ENCODE assay signal across 19 cellular contexts in the genomic region with DNA sequence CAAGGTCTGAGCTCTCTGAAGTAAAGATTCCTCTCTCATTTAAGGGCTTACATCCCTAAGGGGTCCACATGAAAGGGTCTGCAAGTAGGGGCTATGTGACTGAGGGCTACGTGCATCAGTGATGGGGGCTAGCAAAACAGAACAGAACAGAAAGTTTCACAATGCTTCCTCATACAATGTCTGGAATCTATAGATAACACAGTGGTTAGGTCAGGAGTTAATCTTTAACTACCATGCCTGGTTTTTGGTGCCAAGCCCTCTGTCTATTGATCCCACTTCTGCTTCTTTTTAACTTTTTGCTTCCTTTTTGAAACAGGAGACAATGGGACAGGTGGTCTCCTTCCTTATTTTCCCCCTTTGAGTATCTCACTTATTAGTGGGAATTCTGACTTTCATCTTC.
DNase-seq lines count a peak whose midpoint lies in the region; ATAC-seq, FAIRE-seq and TF ChIP-seq lines count a peak whose summit lies in the region.
"Had no signal": no experiment of that assay in that cellular context is flagged by ENCODE, and none has a peak within 500 bp of the region (broad histone marks: within the 10 kb centered on the region; RNA-seq: fewer than 3 reads in every experiment).

No MANE protein-coding gene starts in this region.

- ATAC-seq in GM19452 (IDR thresholded peaks at IDR 0.05; ENCODE audit: unreplicated experiment) (peak; percentile 70), HG02759 (IDR thresholded peaks at IDR 0.05; ENCODE audit: unreplicated experiment) (peak; percentile 75), RWPE2 (ENCODE audit: low read depth) (no peak), WTC11 (no peak), HG03439 (IDR thresholded peaks at IDR 0.05; ENCODE audit: unreplicated experiment) (no peak)
- ATAC-seq: Panc1, Right ventricle myocardium inferior had no signal

- WGBS in small intestine, 3 donors: 10 to 27% methylated on average over 1 of the region's 1 CpG; no CpG with 5 or more reads in 1 of the 3 donors

- peaks cover 3% of the 10 kb centered on the region for H3K9me3 ChIP-seq in RWPE2 (ENCODE audit: severe bottlenecking)
- no peaks in the 10 kb centered on the region for H3K9me3 ChIP-seq in small intestine (ENCODE audit: control insufficient read depth, low read depth)
- H3K9me3 ChIP-seq: BE2C had no signal

- H3K4me1 Mint-ChIP-seq in WTC11: no peaks in the 10 kb centered on the region
- H3K4me1 Mint-ChIP-seq: CD4-positive, alpha-beta memory T cell had no signal

- H3K27ac Mint-ChIP-seq in WTC11: no peak overlapping the region
- H3K27ac Mint-ChIP-seq: CD4-positive, alpha-beta memory T cell had no signal

- H3K36me3 Mint-ChIP-seq in WTC11: peaks cover 44% of the 10 kb centered on the region
- H3K36me3 Mint-ChIP-seq: CD4-positive, alpha-beta memory T cell had no signal

- H3K27ac ChIP-seq in RWPE2 (ENCODE audit: poor library complexity, severe bottlenecking) (peak overlapping the region; percentile 14), small intestine (ENCODE audit: low read depth in 1 of 2, low read length in 1 of 2) (no peak overlapping the region)

- H3K4me1 ChIP-seq in RWPE2 (ENCODE audit: insufficient read depth, poor library complexity, severe bottlenecking): peaks cover 4% of the 10 kb centered on the region
- H3K4me1 ChIP-seq in small intestine (ENCODE audit: control insufficient read depth in 2 of 2, insufficient read depth in 1 of 2, low read depth in 1 of 2, low read length in 1 of 2): no peaks in the 10 kb centered on the region
- H3K4me1 ChIP-seq: BE2C had no signal

- H3K27me3 Mint-ChIP-seq in WTC11 (ENCODE audit: low read depth): no peaks in the 10 kb centered on the region

- no peak overlapping the region for H3K4me3 ChIP-seq in RWPE2 (ENCODE audit: severe bottlenecking)
- H3K4me3 ChIP-seq in small intestine (ENCODE audit: low read depth in 1 of 2, low read length in 2 of 2): no peak overlapping the region

- FAIRE-seq in small intestine (lab: Jason Lieb, UNC): no peak

- H3K36me3 ChIP-seq in RWPE2 (ENCODE audit: low read depth) (no peaks in the 10 kb centered on the region), small intestine (ENCODE audit: control insufficient read depth in 2 of 2, insufficient read depth in 2 of 2, low read length in 2 of 2) (no peaks in the 10 kb centered on the region)
- H3K36me3 ChIP-seq: BE2C had no signal

- no peaks in the 10 kb centered on the region for H3K27me3 ChIP-seq in RWPE2 (ENCODE audit: insufficient read depth, poor library complexity, severe bottlenecking)
- H3K27me3 ChIP-seq in small intestine (ENCODE audit: control insufficient read depth in 2 of 2, insufficient read depth in 2 of 2, low read length in 2 of 2): no peaks in the 10 kb centered on the region
- H3K27me3 ChIP-seq: BE2C had no signal

- H3K9me3 Mint-ChIP-seq in WTC11: peaks cover 43% of the 10 kb centered on the region

- DNase-seq in RWPE2 (ENCODE audit: low spot score): no peak
- peak; percentile 49 for DNase-seq in small intestine
- no peak for DNase-seq in WTC11 (ENCODE audit: low spot score)
- DNase-seq in H4 (ENCODE audit: low spot score): no peak
- DNase-seq: BE2C; CD4-positive, alpha-beta memory T cell; DMS79 treated with DMSO at 0.1 percent for 48 hours; HCEC 1CT; KG1; NCI-H1092; NCI-H146; NCI-H524; T-helper 1 cell; T1000 had no signal

- H3K4me3 Mint-ChIP-seq in WTC11: no peak overlapping the region
- H3K4me3 Mint-ChIP-seq: CD4-positive, alpha-beta memory T cell had no signal

- POLR2A ChIA-PET in WTC11 (lab: Charles Lee): no interaction called here

- CTCF ChIA-PET in WTC11 (lab: Charles Lee): no interaction called here

- TF ChIP-seq CTCF in RWPE2 (IDR thresholded peaks at IDR 0.05; ENCODE audit: poor library complexity, severe bottlenecking) (no peak), WTC11 (IDR thresholded peaks at IDR 0.05) (no peak)

TF ChIP-seq in WTC11, 78 proteins besides CTCF, POLR2A, EP300 and RAD21:
- no peak for TF ChIP-seq ZNF138 (CRISPR knock-in tag; conservative IDR thresholded peaks at IDR 0.05)
- TF ChIP-seq, protein P1, sequence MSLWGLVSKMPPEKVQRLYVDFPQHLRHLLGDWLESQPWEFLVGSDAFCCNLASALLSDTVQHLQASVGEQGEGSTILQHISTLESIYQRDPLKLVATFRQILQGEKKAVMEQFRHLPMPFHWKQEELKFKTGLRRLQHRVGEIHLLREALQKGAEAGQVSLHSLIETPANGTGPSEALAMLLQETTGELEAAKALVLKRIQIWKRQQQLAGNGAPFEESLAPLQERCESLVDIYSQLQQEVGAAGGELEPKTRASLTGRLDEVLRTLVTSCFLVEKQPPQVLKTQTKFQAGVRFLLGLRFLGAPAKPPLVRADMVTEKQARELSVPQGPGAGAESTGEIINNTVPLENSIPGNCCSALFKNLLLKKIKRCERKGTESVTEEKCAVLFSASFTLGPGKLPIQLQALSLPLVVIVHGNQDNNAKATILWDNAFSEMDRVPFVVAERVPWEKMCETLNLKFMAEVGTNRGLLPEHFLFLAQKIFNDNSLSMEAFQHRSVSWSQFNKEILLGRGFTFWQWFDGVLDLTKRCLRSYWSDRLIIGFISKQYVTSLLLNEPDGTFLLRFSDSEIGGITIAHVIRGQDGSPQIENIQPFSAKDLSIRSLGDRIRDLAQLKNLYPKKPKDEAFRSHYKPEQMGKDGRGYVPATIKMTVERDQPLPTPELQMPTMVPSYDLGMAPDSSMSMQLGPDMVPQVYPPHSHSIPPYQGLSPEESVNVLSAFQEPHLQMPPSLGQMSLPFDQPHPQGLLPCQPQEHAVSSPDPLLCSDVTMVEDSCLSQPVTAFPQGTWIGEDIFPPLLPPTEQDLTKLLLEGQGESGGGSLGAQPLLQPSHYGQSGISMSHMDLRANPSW (CRISPR knock-in tag; conservative IDR thresholded peaks at IDR 0.05; ENCODE audit: low read depth): no peak
- TF ChIP-seq TEAD1 (CRISPR knock-in tag; IDR thresholded peaks at IDR 0.05): no peak
- TF ChIP-seq RORB (CRISPR knock-in tag; IDR thresholded peaks at IDR 0.05): no peak
- TF ChIP-seq SMAD3 (CRISPR knock-in tag; IDR thresholded peaks at IDR 0.05; ENCODE audit: borderline replicate concordance): no peak
- TF ChIP-seq NR3C1 (CRISPR knock-in tag; conservative IDR thresholded peaks at IDR 0.05; ENCODE audit: low read depth): no peak
- TF ChIP-seq ZNF121 (CRISPR knock-in tag; IDR thresholded peaks at IDR 0.05): no peak
- no peak for TF ChIP-seq NR1H2 (CRISPR knock-in tag; IDR thresholded peaks at IDR 0.05)
- TF ChIP-seq ZNF396 (CRISPR knock-in tag; IDR thresholded peaks at IDR 0.05; ENCODE audit: borderline replicate concordance): no peak
- no peak for TF ChIP-seq MXD4 (CRISPR knock-in tag; IDR thresholded peaks at IDR 0.05; ENCODE audit: borderline replicate concordance)
- TF ChIP-seq EMX1 (CRISPR knock-in tag; IDR thresholded peaks at IDR 0.05): no peak
- TF ChIP-seq IRF2 (CRISPR knock-in tag; IDR thresholded peaks at IDR 0.05; ENCODE audit: borderline replicate concordance, low read depth): no peak
- TF ChIP-seq, protein P2, sequence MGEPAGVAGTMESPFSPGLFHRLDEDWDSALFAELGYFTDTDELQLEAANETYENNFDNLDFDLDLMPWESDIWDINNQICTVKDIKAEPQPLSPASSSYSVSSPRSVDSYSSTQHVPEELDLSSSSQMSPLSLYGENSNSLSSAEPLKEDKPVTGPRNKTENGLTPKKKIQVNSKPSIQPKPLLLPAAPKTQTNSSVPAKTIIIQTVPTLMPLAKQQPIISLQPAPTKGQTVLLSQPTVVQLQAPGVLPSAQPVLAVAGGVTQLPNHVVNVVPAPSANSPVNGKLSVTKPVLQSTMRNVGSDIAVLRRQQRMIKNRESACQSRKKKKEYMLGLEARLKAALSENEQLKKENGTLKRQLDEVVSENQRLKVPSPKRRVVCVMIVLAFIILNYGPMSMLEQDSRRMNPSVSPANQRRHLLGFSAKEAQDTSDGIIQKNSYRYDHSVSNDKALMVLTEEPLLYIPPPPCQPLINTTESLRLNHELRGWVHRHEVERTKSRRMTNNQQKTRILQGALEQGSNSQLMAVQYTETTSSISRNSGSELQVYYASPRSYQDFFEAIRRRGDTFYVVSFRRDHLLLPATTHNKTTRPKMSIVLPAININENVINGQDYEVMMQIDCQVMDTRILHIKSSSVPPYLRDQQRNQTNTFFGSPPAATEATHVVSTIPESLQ (CRISPR knock-in tag; IDR thresholded peaks at IDR 0.05): no peak

Comparison
In these comparisons a context has a peak if more than half of its experiments do, and no peak if none do; other contexts are left out.
1. ATAC-seq: peak in GM19452 (single experiment) and HG02759 (single experiment); none in RWPE2 (single experiment), WTC11 (single experiment) and HG03439 (single experiment).